8 cellular contexts compared by ENCODE assay signal in the genomic region with DNA sequence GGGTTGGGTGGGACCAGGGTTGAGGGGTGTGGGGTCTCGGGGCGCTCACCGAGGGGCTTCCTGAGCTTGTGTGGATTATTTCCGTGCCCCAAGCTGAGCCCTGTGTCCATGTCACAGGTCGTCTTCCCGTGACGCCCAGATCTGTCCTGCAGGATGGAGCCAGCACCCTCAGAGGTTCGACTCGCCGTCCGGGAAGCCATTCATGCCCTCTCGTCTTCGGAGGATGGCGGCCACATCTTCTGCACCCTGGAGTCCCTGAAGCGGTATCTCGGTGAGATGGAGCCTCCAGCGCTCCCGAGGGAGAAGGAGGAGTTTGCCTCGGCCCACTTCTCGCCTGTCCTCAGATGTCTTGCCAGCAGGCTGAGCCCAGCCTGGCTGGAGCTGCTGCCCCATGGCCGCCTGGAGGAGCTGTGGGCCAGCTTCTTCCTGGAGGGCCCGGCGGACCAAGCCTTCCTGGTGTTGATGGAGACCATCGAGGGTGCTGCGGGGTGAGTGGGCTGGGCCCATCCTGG. TPM values are rescaled to one million over a fixed set of nuclear protein-coding genes. Genes with fewer than 3 reads are reported as not detected.
DNase-seq lines count a peak whose midpoint lies in the region; ATAC-seq lines count a peak whose summit lies in the region.

No MANE protein-coding gene starts in this region.

- no peak for ATAC-seq in CD4-positive, CD25-positive, alpha-beta regulatory T cell (ENCODE audit: low read depth in 2 of 2)
- no peak for ATAC-seq in activated CD8-positive, alpha-beta T cell treated with anti-CD3 and anti-CD28 coated beads, Interleukin-2, amount 10 ng/mL, durations not matched to agents 7 days and 5 days
- ATAC-seq in left cardiac atrium (peak; percentile 60), HG03521 (IDR thresholded peaks at IDR 0.05; ENCODE audit: unreplicated experiment) (no peak)

- CTCF ChIA-PET in activated CD8-positive, alpha-beta T cell treated with anti-CD3 and anti-CD28 coated beads, Interleukin-2, amount 10 ng/mL, durations not matched to agents 7 days and 5 days (lab: Charles Lee), result interaction anchor here (1.3 kb wide), 1 partner anchor 45 kb away, joined by 3 read pairs; no protein-coding TSS in a partner anchor

- POLR2A ChIA-PET in activated CD8-positive, alpha-beta T cell treated with anti-CD3 and anti-CD28 coated beads, Interleukin-2, amount 10 ng/mL, durations not matched to agents 7 days and 5 days (lab: Charles Lee), result interaction anchor here (0.7 kb wide), 1 partner anchor 39 kb away, joined by 3 read pairs; the partner anchor contains the start of gene TMEM204

- H3K4me3 Mint-ChIP-seq in CD4-positive, CD25-positive, alpha-beta regulatory T cell, result peak overlapping the region; percentile 35 to 97 (median 87)
- H3K4me3 Mint-ChIP-seq in activated CD8-positive, alpha-beta T cell treated with anti-CD3 and anti-CD28 coated beads, Interleukin-2, amount 10 ng/mL, durations not matched to agents 7 days and 5 days, result peak overlapping the region; percentile 91

- H3K27me3 Mint-ChIP-seq in CD4-positive, CD25-positive, alpha-beta regulatory T cell, result no peaks in the 10 kb centered on the region
- H3K27me3 Mint-ChIP-seq in activated CD8-positive, alpha-beta T cell treated with anti-CD3 and anti-CD28 coated beads, Interleukin-2, amount 10 ng/mL, durations not matched to agents 7 days and 5 days (ENCODE audit: low read depth), result no peaks in the 10 kb centered on the region

- no peaks in the 10 kb centered on the region for H3K27me3 ChIP-seq in CD4-positive, CD25-positive, alpha-beta regulatory T cell (ENCODE audit: control insufficient read depth, insufficient read depth, low read length)

- peaks cover 20% of the 10 kb centered on the region for H3K4me1 ChIP-seq in CD4-positive, CD25-positive, alpha-beta regulatory T cell (ENCODE audit: control insufficient read depth, insufficient read depth, low read length, poor library complexity, severe bottlenecking)

- H3K4me3 ChIP-seq in CD4-positive, CD25-positive, alpha-beta regulatory T cell (ENCODE audit: low read depth, low read length), result no peak overlapping the region

- H3K36me3 ChIP-seq in CD4-positive, CD25-positive, alpha-beta regulatory T cell (ENCODE audit: control insufficient read depth, insufficient read depth, low read length), result no peaks in the 10 kb centered on the region

- no peak overlapping the region for H3K27ac ChIP-seq in CD4-positive, CD25-positive, alpha-beta regulatory T cell (ENCODE audit: insufficient read depth, low read length, poor library complexity, severe bottlenecking)

- H3K9me3 Mint-ChIP-seq in CD4-positive, CD25-positive, alpha-beta regulatory T cell, result no peaks in the 10 kb centered on the region
- H3K9me3 Mint-ChIP-seq in activated CD8-positive, alpha-beta T cell treated with anti-CD3 and anti-CD28 coated beads, Interleukin-2, amount 10 ng/mL, durations not matched to agents 7 days and 5 days (ENCODE audit: insufficient read depth), result no peaks in the 10 kb centered on the region

- peak overlapping the region in 1 of 3 donors; percentile 36 for H3K27ac Mint-ChIP-seq in CD4-positive, CD25-positive, alpha-beta regulatory T cell
- peak overlapping the region; percentile 89 for H3K27ac Mint-ChIP-seq in activated CD8-positive, alpha-beta T cell treated with anti-CD3 and anti-CD28 coated beads, Interleukin-2, amount 10 ng/mL, durations not matched to agents 7 days and 5 days

- DNase-seq in CD4-positive, CD25-positive, alpha-beta regulatory T cell, result peak in 1 of 3 donors; percentile 13
- DNase-seq in HK-2 (ENCODE audit: unreplicated experiment), result peak; percentile 35
- no peak for DNase-seq in activated CD8-positive, alpha-beta T cell treated with anti-CD3 and anti-CD28 coated beads, Interleukin-2, amount 10 ng/mL, durations not matched to agents 7 days and 5 days
- peak; percentile 80 for DNase-seq in left cardiac atrium
- DNase-seq in renal cortical epithelial cell (ENCODE audit: low read depth), result peak; percentile 8
- DNase-seq in globus pallidus (ENCODE audit: low spot score), result no peak
- DNase-seq in GOT3 (lab: John Stamatoyannopoulos, UW), result no peak

- intact Hi-C loops in left cardiac atrium (cut with DNase I), result loop anchor here in 1 of 2 donors (5.0 kb wide), 1 partner anchor 38 kb away; the partner anchor contains the start of gene TMEM204

- H3K36me3 Mint-ChIP-seq in CD4-positive, CD25-positive, alpha-beta regulatory T cell, result no peaks in the 10 kb centered on the region
- H3K36me3 Mint-ChIP-seq in activated CD8-positive, alpha-beta T cell treated with anti-CD3 and anti-CD28 coated beads, Interleukin-2, amount 10 ng/mL, durations not matched to agents 7 days and 5 days (ENCODE audit: low read depth), result peaks cover 15% of the 10 kb centered on the region

- peaks cover 5 to 22% (median 7%) of the 10 kb centered on the region in 4 donors for H3K4me1 Mint-ChIP-seq in CD4-positive, CD25-positive, alpha-beta regulatory T cell
- peaks cover 24% of the 10 kb centered on the region for H3K4me1 Mint-ChIP-seq in activated CD8-positive, alpha-beta T cell treated with anti-CD3 and anti-CD28 coated beads, Interleukin-2, amount 10 ng/mL, durations not matched to agents 7 days and 5 days (ENCODE audit: low read depth)

- no peaks in the 10 kb centered on the region for H3K9me3 ChIP-seq in CD4-positive, CD25-positive, alpha-beta regulatory T cell (ENCODE audit: control insufficient read depth in 2 of 2, low read length in 2 of 2)

RNA-seq across cellular contexts. Expression of gene TELO2, which starts 1.0 kb away (rescaled TPM):
- total RNA-seq in CD4-positive, CD25-positive, alpha-beta regulatory T cell, result 27.4 TPM
- polyA plus RNA-seq in CD4-positive, CD25-positive, alpha-beta regulatory T cell, result 10 to 100 TPM in 3 of 4 donors, 1 to 10 TPM in 1; 9.1 to 15.2 (median 11.6) TPM
- total RNA-seq in activated CD8-positive, alpha-beta T cell treated with anti-CD3 and anti-CD28 coated beads, Interleukin-2, amount 10 ng/mL, durations not matched to agents 7 days and 5 days, result 10 to 100 TPM; 70.1 to 73.3 TPM
- 10 to 100 TPM; 17.9 to 22.2 TPM for total RNA-seq in left cardiac atrium
- 11.1 and 19.8 TPM in 2 replicates for total RNA-seq in renal cortical epithelial cell

RNA-seq across cellular contexts. Expression of gene PTX4, which starts 5.4 kb away (rescaled TPM):
- not detected for total RNA-seq in CD4-positive, CD25-positive, alpha-beta regulatory T cell
- not detected for polyA plus RNA-seq in CD4-positive, CD25-positive, alpha-beta regulatory T cell
- total RNA-seq in activated CD8-positive, alpha-beta T cell treated with anti-CD3 and anti-CD28 coated beads, Interleukin-2, amount 10 ng/mL, durations not matched to agents 7 days and 5 days, result not detected
- total RNA-seq in left cardiac atrium (under 1 TPM in 1 of 2 donors, not detected in 1; 0.21 TPM), renal cortical epithelial cell (not detected in 2 replicates)

RNA-seq across cellular contexts. Expression of gene CLCN7, which starts 19.4 kb away (rescaled TPM):
- total RNA-seq in CD4-positive, CD25-positive, alpha-beta regulatory T cell, result 104 TPM
- 10 to 100 TPM; 22.0 to 24.9 (median 23.5) TPM for polyA plus RNA-seq in CD4-positive, CD25-positive, alpha-beta regulatory T cell
- 10 to 100 TPM; 41.9 to 43.9 TPM for total RNA-seq in activated CD8-positive, alpha-beta T cell treated with anti-CD3 and anti-CD28 coated beads, Interleukin-2, amount 10 ng/mL, durations not matched to agents 7 days and 5 days
- total RNA-seq in left cardiac atrium (10 to 100 TPM; 43.0 to 49.7 TPM), renal cortical epithelial cell (43.6 and 79.8 TPM in 2 replicates)

RNA-seq across cellular contexts. Expression of gene TMEM204, which starts 39.3 kb away (rescaled TPM):
- 25.8 TPM for total RNA-seq in CD4-positive, CD25-positive, alpha-beta regulatory T cell
- polyA plus RNA-seq in CD4-positive, CD25-positive, alpha-beta regulatory T cell, result 10 to 100 TPM; 59.8 to 97.4 (median 69.1) TPM
- total RNA-seq in activated CD8-positive, alpha-beta T cell treated with anti-CD3 and anti-CD28 coated beads, Interleukin-2, amount 10 ng/mL, durations not matched to agents 7 days and 5 days, result 10 to 100 TPM; 35.1 to 35.6 TPM
- total RNA-seq in left cardiac atrium (10 to 100 TPM; 26.7 to 29.4 TPM), renal cortical epithelial cell (0.10 TPM in 1 of 2 replicates, not detected in the other)

RNA-seq across cellular contexts. Expression of gene CCDC154, which starts 49.8 kb away (rescaled TPM):
- 2.6 TPM for total RNA-seq in CD4-positive, CD25-positive, alpha-beta regulatory T cell
- polyA plus RNA-seq in CD4-positive, CD25-positive, alpha-beta regulatory T cell, result not detected
- total RNA-seq in activated CD8-positive, alpha-beta T cell treated with anti-CD3 and anti-CD28 coated beads, Interleukin-2, amount 10 ng/mL, durations not matched to agents 7 days and 5 days, result 1 to 10 TPM; 1.5 to 2.1 TPM
- total RNA-seq in left cardiac atrium (1 to 10 TPM in 1 of 2 donors, under 1 TPM in 1; 0.68 to 1.1 TPM), renal cortical epithelial cell (0.25 TPM in 1 of 2 replicates, not detected in the other)

Comparison
In these comparisons a context has a peak if more than half of its experiments do, and no peak if none do; other contexts are left out.
1. ATAC-seq: peak in left cardiac atrium (2 of 2); none in CD4-positive, CD25-positive, alpha-beta regulatory T cell (0 of 2), activated CD8-positive, alpha-beta T cell treated with anti-CD3 and anti-CD28 coated beads, Interleukin-2, amount 10 ng/mL, durations not matched to agents 7 days and 5 days (single experiment) and HG03521 (single experiment).
2. DNase-seq: peak in HK-2 (single experiment), left cardiac atrium (single experiment) and renal cortical epithelial cell (single experiment); none in activated CD8-positive, alpha-beta T cell treated with anti-CD3 and anti-CD28 coated beads, Interleukin-2, amount 10 ng/mL, durations not matched to agents 7 days and 5 days (single experiment), globus pallidus (single experiment) and GOT3 (single experiment).